ENCODE assay signal across 13 cellular contexts in the genomic region with DNA sequence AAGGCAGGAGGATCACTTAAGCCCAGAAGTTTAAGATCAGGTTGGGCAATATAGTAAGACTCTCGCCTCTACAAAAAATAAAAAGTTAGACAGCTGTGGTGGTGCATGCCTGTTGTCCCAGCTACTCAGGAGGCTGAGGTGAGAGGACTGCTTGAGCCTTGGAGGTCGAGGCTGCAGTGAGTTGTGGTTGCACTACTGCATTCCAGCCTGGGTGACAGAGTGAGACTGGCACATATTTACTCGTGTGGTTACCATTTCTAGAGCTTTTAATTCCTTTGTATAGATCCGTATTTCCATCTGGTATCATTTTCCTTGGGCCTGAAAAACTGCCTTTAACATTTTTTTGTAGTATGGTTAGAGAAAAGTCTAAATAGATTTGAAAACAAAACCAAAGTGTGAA.
"Had no signal": no experiment of that assay in that cellular context is flagged by ENCODE, and none has a peak within 500 bp of the region (broad histone marks: within the 10 kb centered on the region; RNA-seq: fewer than 3 reads in every experiment).

No MANE protein-coding gene starts in this region.

- H3K9me3 ChIP-seq: ascending aorta, gastrocnemius medialis, sigmoid colon, testis had no signal

- ATAC-seq: gastrocnemius medialis, heart right ventricle had no signal

- H3K27me3 ChIP-seq: ascending aorta, gastrocnemius medialis, heart right ventricle, sigmoid colon, testis had no signal

- H3K27ac ChIP-seq: ascending aorta, coronary artery, heart right ventricle, sigmoid colon, testis had no signal

- H3K4me3 ChIP-seq: ascending aorta, coronary artery, gastrocnemius medialis, heart right ventricle, sigmoid colon, testis had no signal

- H3K4me3 Mint-ChIP-seq: activated naive CD8-positive, alpha-beta T cell treated with anti-CD3 and anti-CD28 coated beads, Interleukin-2, amount 10 ng/mL, durations not matched to agents 7 days and 5 days; neural crest cell; stimulated activated naive CD8-positive, alpha-beta T cell treated with anti-CD3 and anti-CD28 coated beads, Interleukin-15, Interleukin-2, amounts not matched to agents 100 ng/mL and 50 ng/mL, for 24 hours had no signal

- DNase-seq: activated CD4-positive, alpha-beta T cell treated with anti-CD3 and anti-CD28 coated beads for 4 hours; activated naive CD8-positive, alpha-beta T cell treated with anti-CD3 and anti-CD28 coated beads, Interleukin-2, amount 10 ng/mL, durations not matched to agents 7 days and 5 days; effector CD4-positive, alpha-beta T cell; gastrocnemius medialis; heart right ventricle; SHP77 treated with DMSO at 0.1 percent for 48 hours; sigmoid colon; stimulated activated CD4-positive, alpha-beta T cell treated with anti-CD3 and anti-CD28 coated beads, Interleukin-4, amount 100 ng/mL, for 24 hours; testis had no signal

- H3K27ac Mint-ChIP-seq: activated naive CD8-positive, alpha-beta T cell treated with anti-CD3 and anti-CD28 coated beads, Interleukin-2, amount 10 ng/mL, durations not matched to agents 7 days and 5 days; stimulated activated naive CD8-positive, alpha-beta T cell treated with anti-CD3 and anti-CD28 coated beads, Interleukin-15, Interleukin-2, amounts not matched to agents 100 ng/mL and 50 ng/mL, for 24 hours had no signal

- H3K36me3 ChIP-seq: ascending aorta had no signal

- H3K27me3 Mint-ChIP-seq: activated naive CD8-positive, alpha-beta T cell treated with anti-CD3 and anti-CD28 coated beads, Interleukin-2, amount 10 ng/mL, durations not matched to agents 7 days and 5 days; stimulated activated naive CD8-positive, alpha-beta T cell treated with anti-CD3 and anti-CD28 coated beads, Interleukin-15, Interleukin-2, amounts not matched to agents 100 ng/mL and 50 ng/mL, for 24 hours had no signal
